1 cellular context compared by ENCODE assay signal in genomic region chr18:12946549-12947354, GRCh38.
TF ChIP-seq lines count a peak whose summit lies in the region.

No MANE protein-coding gene starts in this region.

TF ChIP-seq in SK-N-SH, 30 proteins besides CTCF, POLR2A, EP300 and RAD21 (continued from another document):
- no peak for TF ChIP-seq ZBTB33 (IDR thresholded peaks at IDR 0.05; ENCODE audit: borderline replicate concordance, low read depth)
- TF ChIP-seq RCOR1 (IDR thresholded peaks at IDR 0.05; ENCODE audit: low read length) = no peak
- TF ChIP-seq MAX (IDR thresholded peaks at IDR 0.05; ENCODE audit: low read depth) = no peak
- TF ChIP-seq JUND (IDR thresholded peaks at IDR 0.05) = no peak
- no peak for TF ChIP-seq TAF1 (IDR thresholded peaks at IDR 0.05; ENCODE audit: borderline replicate concordance, low read depth, low read length)
- no peak for TF ChIP-seq NRF1 (IDR thresholded peaks at IDR 0.05; ENCODE audit: low read depth, low read length)
- TF ChIP-seq YY1 (IDR thresholded peaks at IDR 0.05; ENCODE audit: low read depth) = no peak
- TF ChIP-seq RFX5 (IDR thresholded peaks at IDR 0.05; ENCODE audit: low read length) = no peak
- no peak for TF ChIP-seq RXRA (IDR thresholded peaks at IDR 0.05; ENCODE audit: borderline replicate concordance, low read depth)
- TF ChIP-seq TCF12 (IDR thresholded peaks at IDR 0.05) = peak; percentile 83
